1 cellular context compared by ENCODE assay signal in the genomic region with DNA sequence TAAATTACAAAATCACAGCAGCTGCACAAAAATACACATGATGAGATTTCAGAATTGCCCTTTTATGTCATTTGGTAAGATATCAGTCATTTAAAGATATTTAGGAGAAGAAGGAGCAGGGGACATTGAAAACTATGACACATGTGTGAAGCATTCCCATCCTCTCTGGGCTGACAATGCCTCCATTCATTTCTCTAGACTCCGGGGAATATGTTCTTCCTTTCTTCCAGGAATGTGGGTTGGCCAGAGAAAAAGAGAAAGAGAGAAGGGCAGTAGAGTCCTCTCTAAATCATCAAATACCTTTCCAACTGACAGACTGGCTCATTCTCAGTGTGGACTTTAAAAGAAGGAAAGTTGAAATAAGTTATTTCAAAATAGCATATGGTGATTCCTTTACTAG.
TF ChIP-seq lines count a peak whose summit lies in the region.

No MANE protein-coding gene starts in this region.

TF ChIP-seq in IMR-90, 13 proteins besides CTCF, POLR2A, EP300 and RAD21 (continued from another document):
- TF ChIP-seq RFX5 (IDR thresholded peaks at IDR 0.05; ENCODE audit: low read depth, low read length) (no peak), RCOR1 (IDR thresholded peaks at IDR 0.05; ENCODE audit: insufficient replicate concordance, low read length) (no peak), CHD1 (IDR thresholded peaks at IDR 0.05; ENCODE audit: low read depth, low read length) (no peak), FOS (IDR thresholded peaks at IDR 0.05; ENCODE audit: low read depth, low read length) (no peak), BHLHE40 (IDR thresholded peaks at IDR 0.05; ENCODE audit: low read depth, low read length) (no peak), SMC3 (IDR thresholded peaks at IDR 0.05; ENCODE audit: low read depth, low read length) (no peak)
- TF ChIP-seq, protein P1, sequence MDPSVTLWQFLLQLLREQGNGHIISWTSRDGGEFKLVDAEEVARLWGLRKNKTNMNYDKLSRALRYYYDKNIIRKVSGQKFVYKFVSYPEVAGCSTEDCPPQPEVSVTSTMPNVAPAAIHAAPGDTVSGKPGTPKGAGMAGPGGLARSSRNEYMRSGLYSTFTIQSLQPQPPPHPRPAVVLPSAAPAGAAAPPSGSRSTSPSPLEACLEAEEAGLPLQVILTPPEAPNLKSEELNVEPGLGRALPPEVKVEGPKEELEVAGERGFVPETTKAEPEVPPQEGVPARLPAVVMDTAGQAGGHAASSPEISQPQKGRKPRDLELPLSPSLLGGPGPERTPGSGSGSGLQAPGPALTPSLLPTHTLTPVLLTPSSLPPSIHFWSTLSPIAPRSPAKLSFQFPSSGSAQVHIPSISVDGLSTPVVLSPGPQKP (IDR thresholded peaks at IDR 0.05; ENCODE audit: borderline replicate concordance, low read depth, low read length) = no peak
